ENCODE assay signal across 14 cellular contexts in genomic region chr4:190110033-190110432, GRCh38. TPM values are rescaled to one million over a fixed set of nuclear protein-coding genes. Genes with fewer than 3 reads are reported as not detected.
"Had no signal": no experiment of that assay in that cellular context is flagged by ENCODE, and none has a peak within 500 bp of the region (broad histone marks: within the 10 kb centered on the region; RNA-seq: fewer than 3 reads in every experiment).

No MANE protein-coding gene starts in this region.

RNA-seq across cellular contexts. Expression of gene DBET, which starts 45.7 kb away (rescaled TPM):
- total RNA-seq: epithelial cell of proximal tubule, esophagus squamous epithelium, foreskin keratinocyte, kidney, left cardiac atrium, left ventricle myocardium inferior, lower lobe of right lung, occipital lobe, psoas muscle, right lobe of liver, skeletal muscle tissue, spleen, thoracic aorta, transverse colon had no signal
